8 cellular contexts compared by ENCODE assay signal in the genomic region with DNA sequence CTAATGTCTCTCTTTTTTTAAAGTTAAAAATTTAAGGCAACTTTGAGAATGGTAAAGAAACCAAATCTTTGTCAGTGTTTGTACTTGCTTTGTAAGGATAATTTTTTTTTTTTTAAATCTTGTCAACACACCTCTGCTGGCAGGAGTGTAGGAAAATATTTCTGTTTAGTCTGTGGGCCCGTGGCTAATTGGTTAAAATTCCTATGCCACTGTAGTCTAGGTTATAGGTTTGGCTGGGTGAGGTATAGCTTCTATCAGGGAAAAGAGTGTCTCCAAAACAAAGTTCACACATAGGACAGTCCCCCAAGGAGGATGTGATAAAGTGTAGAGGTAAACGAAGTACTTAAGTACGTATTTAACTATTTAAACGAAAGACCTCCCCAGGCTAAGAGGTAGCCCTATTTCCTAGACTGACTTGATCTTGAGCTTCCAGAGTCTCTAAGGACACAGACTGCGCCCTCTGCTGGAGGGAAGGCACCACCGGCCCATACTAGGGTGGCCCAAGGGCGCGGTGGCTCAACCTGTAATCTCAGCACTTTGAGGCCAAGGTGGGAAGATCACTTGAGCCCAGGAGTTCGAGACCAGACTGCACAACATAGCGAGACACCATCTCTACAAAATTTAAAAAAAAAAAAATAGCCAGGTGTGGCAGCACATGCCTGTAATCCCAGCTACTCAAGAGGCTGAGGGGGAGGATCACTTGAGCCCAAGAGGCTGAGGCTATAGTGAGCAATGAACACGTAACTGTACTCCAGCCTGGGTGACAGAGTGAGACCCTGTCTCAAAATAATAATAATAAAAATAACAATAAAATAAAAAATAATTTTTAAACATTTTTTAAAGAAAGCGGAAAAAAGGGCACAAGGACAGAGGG. TPM values are rescaled to one million over a fixed set of nuclear protein-coding genes. Genes with fewer than 3 reads are reported as not detected.
DNase-seq lines count a peak whose midpoint lies in the region; ATAC-seq lines count a peak whose summit lies in the region.

No MANE protein-coding gene starts in this region.

- peaks cover 6% of the 10 kb centered on the region for H3K27me3 Mint-ChIP-seq in activated CD8-positive, alpha-beta T cell treated with anti-CD3 and anti-CD28 coated beads, Interleukin-2, amount 10 ng/mL, durations not matched to agents 7 days and 5 days (ENCODE audit: low read depth)

- CTCF ChIA-PET in activated CD8-positive, alpha-beta T cell treated with anti-CD3 and anti-CD28 coated beads, Interleukin-2, amount 10 ng/mL, durations not matched to agents 7 days and 5 days (lab: Charles Lee) = interaction anchor here (0.6 to 3.9 kb wide), 45 partner anchors 10 to 1026 kb away, joined by 3 to 46 read pairs (median 4); partner anchors contain the start of genes NCL and TEX44

- no peak overlapping the region for H2BK15ac ChIP-seq in mesendoderm (replicated peaks; ENCODE audit: low read depth)

- H3K4me3 ChIP-seq in mesendoderm (ENCODE audit: low read length) = no peak overlapping the region

- H3K36me3 Mint-ChIP-seq in activated CD8-positive, alpha-beta T cell treated with anti-CD3 and anti-CD28 coated beads, Interleukin-2, amount 10 ng/mL, durations not matched to agents 7 days and 5 days (ENCODE audit: low read depth) = no peaks in the 10 kb centered on the region

- H3K4ac ChIP-seq in mesendoderm (ENCODE audit: low read depth, low read length) = no peak overlapping the region

- no peak overlapping the region for H3K27ac ChIP-seq in mesendoderm (ENCODE audit: low read depth, low read length)

- H3K79me1 ChIP-seq in mesendoderm (ENCODE audit: low read length) = no peaks in the 10 kb centered on the region

- no peaks in the 10 kb centered on the region for H3K9me3 Mint-ChIP-seq in activated CD8-positive, alpha-beta T cell treated with anti-CD3 and anti-CD28 coated beads, Interleukin-2, amount 10 ng/mL, durations not matched to agents 7 days and 5 days (ENCODE audit: insufficient read depth)

- no peak overlapping the region for H4K8ac ChIP-seq in mesendoderm (ENCODE audit: low read depth, low read length)

- no peak overlapping the region for H3K4me2 ChIP-seq in mesendoderm (ENCODE audit: low read length)

- POLR2A ChIA-PET in activated CD8-positive, alpha-beta T cell treated with anti-CD3 and anti-CD28 coated beads, Interleukin-2, amount 10 ng/mL, durations not matched to agents 7 days and 5 days (lab: Charles Lee) = interaction anchor here (0.7 to 1.2 kb wide), 5 partner anchors 11 to 114 kb away, joined by 3 to 5 read pairs (median 3); partner anchors contain the start of gene PTMA

- H4K5ac ChIP-seq in mesendoderm (ENCODE audit: low read length) = no peak overlapping the region

- H2BK120ac ChIP-seq in mesendoderm (ENCODE audit: low read depth, low read length) = no peak overlapping the region

- H3K4me1 ChIP-seq in mesendoderm (ENCODE audit: control insufficient read depth, low read depth, low read length) = peaks cover 4% of the 10 kb centered on the region

- no peak overlapping the region for H3K23ac ChIP-seq in mesendoderm (ENCODE audit: low read length)

- no CpG with 5 or more reads among the region's 12 CpGs for WGBS in mesendoderm (ENCODE audit: extremely low coverage, insufficient coverage, low lambda C conversion rate)

- H3K27me3 ChIP-seq in mesendoderm (ENCODE audit: insufficient read depth, low read length, poor library complexity) = no peaks in the 10 kb centered on the region

- peak overlapping the region; percentile 77 for H3K56ac ChIP-seq in mesendoderm (ENCODE audit: low read length)

- H2BK5ac ChIP-seq in mesendoderm (ENCODE audit: low read length) = peak overlapping the region; percentile 48

- no peaks in the 10 kb centered on the region for H3K79me2 ChIP-seq in mesendoderm (ENCODE audit: control insufficient read depth, insufficient read depth, low read length)

- H3K4me1 Mint-ChIP-seq in activated CD8-positive, alpha-beta T cell treated with anti-CD3 and anti-CD28 coated beads, Interleukin-2, amount 10 ng/mL, durations not matched to agents 7 days and 5 days (ENCODE audit: low read depth) = peaks cover 19% of the 10 kb centered on the region

- DNase-seq in DMS153 (lab: John Stamatoyannopoulos, UW) = peak; percentile 38
- DNase-seq in NK-92 treated with Interleukin-12 subunit alpha and Interleukin-12 subunit beta, amount 100 ng/mL, for 24 hours (lab: John Stamatoyannopoulos, UW) = peak; percentile 62
- DNase-seq in activated CD8-positive, alpha-beta T cell treated with anti-CD3 and anti-CD28 coated beads, Interleukin-2, amount 10 ng/mL, durations not matched to agents 7 days and 5 days = peak; percentile 88
- DNase-seq in effector CD8-positive, alpha-beta T cell (lab: John Stamatoyannopoulos, UW) = peak; percentile 63
- DNase-seq in mesendoderm = peak; percentile 95
- peak; percentile 56 to 67 for DNase-seq in stimulated activated CD8-positive, alpha-beta memory T cell treated with anti-CD3 and anti-CD28 coated beads, Interleukin-15, amount 100 ng/mL, for 48 hours (ENCODE audit: low read depth in 2 of 2)

- ATAC-seq in HG03342 (IDR thresholded peaks at IDR 0.05; ENCODE audit: unreplicated experiment) = peak; percentile 34
- peak; percentile 38 for ATAC-seq in activated CD8-positive, alpha-beta T cell treated with anti-CD3 and anti-CD28 coated beads, Interleukin-2, amount 10 ng/mL, durations not matched to agents 7 days and 5 days
- no peak for ATAC-seq in GM18511 (IDR thresholded peaks at IDR 0.05; ENCODE audit: unreplicated experiment)

- H3K27ac Mint-ChIP-seq in activated CD8-positive, alpha-beta T cell treated with anti-CD3 and anti-CD28 coated beads, Interleukin-2, amount 10 ng/mL, durations not matched to agents 7 days and 5 days = no peak overlapping the region

- no peak overlapping the region for H3K4me3 Mint-ChIP-seq in activated CD8-positive, alpha-beta T cell treated with anti-CD3 and anti-CD28 coated beads, Interleukin-2, amount 10 ng/mL, durations not matched to agents 7 days and 5 days

- no peaks in the 10 kb centered on the region for H3K36me3 ChIP-seq in mesendoderm (ENCODE audit: control insufficient read depth, insufficient read depth, low read length)

- H3K18ac ChIP-seq in mesendoderm (ENCODE audit: low read length) = no peak overlapping the region

- no peak overlapping the region for H2AK5ac ChIP-seq in mesendoderm (ENCODE audit: low read length)

- H3K9ac ChIP-seq in mesendoderm (ENCODE audit: low read length) = peak overlapping the region; percentile 49

RNA-seq across cellular contexts. Expression of gene TEX44, which starts 8.9 kb away (rescaled TPM):
- total RNA-seq in activated CD8-positive, alpha-beta T cell treated with anti-CD3 and anti-CD28 coated beads, Interleukin-2, amount 10 ng/mL, durations not matched to agents 7 days and 5 days = not detected
- not detected for polyA plus RNA-seq in mesendoderm (2013, experiment 1 of 2)
- polyA plus RNA-seq in mesendoderm (2013, experiment 2 of 2) = not detected

Comparison
In these comparisons a context has a peak if more than half of its experiments do, and no peak if none do; other contexts are left out.
1. DNase-seq: peak in every context shown above with its lines; median percentile 95 in mesendoderm; 88 in activated CD8-positive, alpha-beta T cell treated with anti-CD3 and anti-CD28 coated beads, Interleukin-2, amount 10 ng/mL, durations not matched to agents 7 days and 5 days; 63 in effector CD8-positive, alpha-beta T cell; 62 in NK-92 treated with Interleukin-12 subunit alpha and Interleukin-12 subunit beta, amount 100 ng/mL, for 24 hours; 62 in stimulated activated CD8-positive, alpha-beta memory T cell treated with anti-CD3 and anti-CD28 coated beads, Interleukin-15, amount 100 ng/mL, for 48 hours; 38 in DMS153.